2 cellular contexts compared by ENCODE assay signal in genomic region chr22:16730894-16731293, GRCh38.
DNase-seq lines count a peak whose midpoint lies in the region; ATAC-seq, FAIRE-seq and TF ChIP-seq lines count a peak whose summit lies in the region.
"Not testable (repeated sequence)": the region's sequence is repeated elsewhere in the genome, so short reads cannot be mapped to it uniquely, and the experiment has no call there.

No MANE protein-coding gene starts in this region.

- H3K9me1 ChIP-seq in K562 (ENCODE audit: control insufficient read depth, insufficient read depth, low read length), result not testable (repeated sequence)

- H3K27me3 ChIP-seq in K562 (ENCODE audit: control insufficient read depth in 2 of 2, insufficient read depth in 2 of 2, low read length in 2 of 2), result not testable (repeated sequence)

- ATAC-seq in K562, result not testable (repeated sequence)

- in situ Hi-C loops in K562 (cut with MboI), result not testable (repeated sequence)

- intact Hi-C loops in K562 (cut with micrococcal nuclease), result loop anchor here (10.0 kb wide), 1 partner anchor 156 kb away; no protein-coding TSS in a partner anchor

- not testable (repeated sequence) for TF ChIP-seq CTCF in K562 (IDR thresholded peaks at IDR 0.05 in 2 of 3, conservative IDR thresholded peaks at IDR 0.05 in 1 of 3; ENCODE audit: insufficient read depth in 2 of 3, low read depth in 1 of 3, low read length in 3 of 3)

- TF ChIP-seq POLR2A in K562 (conservative IDR thresholded peaks at IDR 0.05), result not testable (repeated sequence)

- H3K4me3 ChIP-seq in K562, result not testable (repeated sequence)

- CTCF ChIA-PET in K562 (lab: Yijun Ruan, JAX; ENCODE audit: low intra/inter-chr PET ratio), result not testable (repeated sequence)

- H3K4me2 ChIP-seq in K562 (ENCODE audit: insufficient read depth, low read length), result not testable (repeated sequence)

- BruUV-seq in K562 (replicated peaks; lab: Mats Ljungman, UMichigan), result not testable (repeated sequence)

- H3K36me3 ChIP-seq in K562 (ENCODE audit: control insufficient read depth, insufficient read depth, low read length), result not testable (repeated sequence)

- H3K4me1 ChIP-seq in K562 (replicated peaks in 1 of 2; ENCODE audit: control insufficient read depth in 2 of 2, insufficient read depth in 2 of 2, low read length in 2 of 2), result not testable (repeated sequence)

- POLR2A ChIA-PET in K562 (lab: Yijun Ruan, JAX), result not testable (repeated sequence)

- not testable (repeated sequence) for DNase-seq in K562 (ENCODE audit: extremely low read depth in 1 of 4, low spot score in 3 of 4); frontal cortex (ENCODE audit: low spot score in 2 of 2)

- H4K20me1 ChIP-seq in K562 (replicated peaks; ENCODE audit: control insufficient read depth, insufficient read depth, low read length), result not testable (repeated sequence)

- not testable (repeated sequence) for FAIRE-seq in K562 (lab: Jason Lieb, UNC)
- peak; percentile 10 for FAIRE-seq in frontal cortex (lab: Jason Lieb, UNC)

- H3K9ac ChIP-seq in K562 (ENCODE audit: insufficient read depth in 1 of 2, low read depth in 2 of 2, low read length in 2 of 2), result not testable (repeated sequence)

- not testable (repeated sequence) for H3K9me3 ChIP-seq in K562 (replicated peaks; ENCODE audit: control insufficient read depth, insufficient read depth, low read depth, low read length)

- not testable (repeated sequence) for TF ChIP-seq RAD21 in K562 (CRISPR knock-in tag; conservative IDR thresholded peaks at IDR 0.05 in 1 of 2, IDR thresholded peaks at IDR 0.05 in 1 of 2)

- not testable (repeated sequence) for TF ChIP-seq EP300 in K562 (IDR thresholded peaks at IDR 0.05; ENCODE audit: low read length)

- 22% methylated on average over 4 of the region's 4 CpGs for whole genome bisulfite sequencing in K562 (ENCODE audit: insufficient coverage, low coverage, missing lambda C conversion rate)

- H3K79me2 ChIP-seq in K562 (ENCODE audit: control insufficient read depth, insufficient read depth, low read length), result not testable (repeated sequence)

- H3K27ac ChIP-seq in K562 (ENCODE audit: extremely low read depth, low read depth, low read length), result not testable (repeated sequence)

- H2AFZ ChIP-seq in K562 (ENCODE audit: low read depth, low read length), result not testable (repeated sequence)

TF ChIP-seq in K562, 482 proteins besides CTCF, POLR2A, EP300 and RAD21:
- TF ChIP-seq ZNF785 (CRISPR knock-in tag; IDR thresholded peaks at IDR 0.05) (0 out of 2 replicates have a peak, but pooled peaks have one; percentile 32), SRSF9 (IDR thresholded peaks at IDR 0.05; ENCODE audit: borderline replicate concordance, low read depth, low read length) (peak; percentile 100; the same call in 1 of the 2 replicates), NONO (IDR thresholded peaks at IDR 0.05; ENCODE audit: low read depth in 2 of 2, low read length in 1 of 2) (0 out of 4 replicates have a peak, but pooled peaks of 1 of the 2 experiments have one; percentile 8)
TF ChIP-seq in K562: peak in this region for 3; not testable (repeated sequence) for 479.
